Comparison of ENCODE assay signal across 1 cellular context in the genomic region with DNA sequence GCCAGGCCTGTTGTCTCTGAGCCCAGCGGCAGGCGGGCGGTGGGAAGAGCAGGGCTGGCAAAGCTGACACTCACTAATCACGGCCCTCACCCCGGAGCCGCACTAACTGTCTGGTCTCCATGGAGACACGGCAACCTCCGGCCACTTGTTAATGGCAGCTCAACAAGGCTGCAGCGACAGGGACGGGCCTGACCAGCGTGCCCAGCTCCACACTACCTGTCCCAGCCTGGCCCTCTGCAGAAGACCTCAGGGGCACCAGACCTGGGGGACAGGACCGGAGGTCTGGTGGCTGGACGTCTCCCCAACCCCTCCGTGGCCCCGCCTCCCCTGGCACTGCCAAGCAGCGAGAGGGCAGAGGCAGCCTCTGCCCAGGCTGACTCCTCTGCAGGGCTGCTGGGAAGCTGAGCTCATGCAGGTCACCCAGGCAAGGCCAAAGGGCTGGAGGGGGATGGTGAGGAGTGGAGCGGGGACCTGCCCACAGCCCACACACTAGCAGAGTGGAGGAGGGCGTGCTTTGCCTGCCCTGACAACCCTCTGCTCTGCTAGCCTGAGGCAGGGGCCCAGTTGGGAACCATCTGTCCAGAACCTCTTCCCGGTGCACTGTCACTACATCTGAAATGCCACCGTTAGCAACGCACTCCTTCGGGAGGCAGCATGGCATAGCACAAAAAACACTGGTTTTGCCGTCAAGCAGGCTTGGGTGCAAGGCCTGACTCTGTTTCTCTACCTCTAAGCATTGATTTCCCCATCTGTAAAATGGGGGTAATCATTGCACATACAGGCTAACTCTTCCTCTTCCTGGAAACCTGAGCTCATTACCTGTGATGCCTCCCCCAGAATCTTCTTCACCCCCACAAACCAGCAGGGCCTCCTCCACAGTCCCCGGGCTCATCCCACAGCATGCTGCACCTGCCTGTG.
TF ChIP-seq lines count a peak whose summit lies in the region.

No MANE protein-coding gene starts in this region.

TF ChIP-seq in HepG2, 621 proteins besides CTCF, POLR2A, EP300 and RAD21 (continued from another document and continues in another):
- TF ChIP-seq RBM39 (IDR thresholded peaks at IDR 0.05; ENCODE audit: low read depth, low read length, poor library complexity, severe bottlenecking): no peak
- TF ChIP-seq CEBPB (IDR thresholded peaks at IDR 0.05; ENCODE audit: borderline replicate concordance, low read depth, low read length): no peak
- TF ChIP-seq, protein P1, sequence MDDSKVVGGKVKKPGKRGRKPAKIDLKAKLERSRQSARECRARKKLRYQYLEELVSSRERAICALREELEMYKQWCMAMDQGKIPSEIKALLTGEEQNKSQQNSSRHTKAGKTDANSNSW (CRISPR knock-in tag; IDR thresholded peaks at IDR 0.05; ENCODE audit: borderline replicate concordance): no peak
- TF ChIP-seq, protein P2, sequence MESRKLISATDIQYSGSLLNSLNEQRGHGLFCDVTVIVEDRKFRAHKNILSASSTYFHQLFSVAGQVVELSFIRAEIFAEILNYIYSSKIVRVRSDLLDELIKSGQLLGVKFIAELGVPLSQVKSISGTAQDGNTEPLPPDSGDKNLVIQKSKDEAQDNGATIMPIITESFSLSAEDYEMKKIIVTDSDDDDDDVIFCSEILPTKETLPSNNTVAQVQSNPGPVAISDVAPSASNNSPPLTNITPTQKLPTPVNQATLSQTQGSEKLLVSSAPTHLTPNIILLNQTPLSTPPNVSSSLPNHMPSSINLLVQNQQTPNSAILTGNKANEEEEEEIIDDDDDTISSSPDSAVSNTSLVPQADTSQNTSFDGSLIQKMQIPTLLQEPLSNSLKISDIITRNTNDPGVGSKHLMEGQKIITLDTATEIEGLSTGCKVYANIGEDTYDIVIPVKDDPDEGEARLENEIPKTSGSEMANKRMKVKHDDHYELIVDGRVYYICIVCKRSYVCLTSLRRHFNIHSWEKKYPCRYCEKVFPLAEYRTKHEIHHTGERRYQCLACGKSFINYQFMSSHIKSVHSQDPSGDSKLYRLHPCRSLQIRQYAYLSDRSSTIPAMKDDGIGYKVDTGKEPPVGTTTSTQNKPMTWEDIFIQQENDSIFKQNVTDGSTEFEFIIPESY (CRISPR knock-in tag; IDR thresholded peaks at IDR 0.05): no peak
- no peak for TF ChIP-seq MXD4 (CRISPR knock-in tag; IDR thresholded peaks at IDR 0.05)
- no peak for TF ChIP-seq ZSCAN9 (CRISPR knock-in tag; IDR thresholded peaks at IDR 0.05; ENCODE audit: borderline replicate concordance)
- TF ChIP-seq, protein P3, sequence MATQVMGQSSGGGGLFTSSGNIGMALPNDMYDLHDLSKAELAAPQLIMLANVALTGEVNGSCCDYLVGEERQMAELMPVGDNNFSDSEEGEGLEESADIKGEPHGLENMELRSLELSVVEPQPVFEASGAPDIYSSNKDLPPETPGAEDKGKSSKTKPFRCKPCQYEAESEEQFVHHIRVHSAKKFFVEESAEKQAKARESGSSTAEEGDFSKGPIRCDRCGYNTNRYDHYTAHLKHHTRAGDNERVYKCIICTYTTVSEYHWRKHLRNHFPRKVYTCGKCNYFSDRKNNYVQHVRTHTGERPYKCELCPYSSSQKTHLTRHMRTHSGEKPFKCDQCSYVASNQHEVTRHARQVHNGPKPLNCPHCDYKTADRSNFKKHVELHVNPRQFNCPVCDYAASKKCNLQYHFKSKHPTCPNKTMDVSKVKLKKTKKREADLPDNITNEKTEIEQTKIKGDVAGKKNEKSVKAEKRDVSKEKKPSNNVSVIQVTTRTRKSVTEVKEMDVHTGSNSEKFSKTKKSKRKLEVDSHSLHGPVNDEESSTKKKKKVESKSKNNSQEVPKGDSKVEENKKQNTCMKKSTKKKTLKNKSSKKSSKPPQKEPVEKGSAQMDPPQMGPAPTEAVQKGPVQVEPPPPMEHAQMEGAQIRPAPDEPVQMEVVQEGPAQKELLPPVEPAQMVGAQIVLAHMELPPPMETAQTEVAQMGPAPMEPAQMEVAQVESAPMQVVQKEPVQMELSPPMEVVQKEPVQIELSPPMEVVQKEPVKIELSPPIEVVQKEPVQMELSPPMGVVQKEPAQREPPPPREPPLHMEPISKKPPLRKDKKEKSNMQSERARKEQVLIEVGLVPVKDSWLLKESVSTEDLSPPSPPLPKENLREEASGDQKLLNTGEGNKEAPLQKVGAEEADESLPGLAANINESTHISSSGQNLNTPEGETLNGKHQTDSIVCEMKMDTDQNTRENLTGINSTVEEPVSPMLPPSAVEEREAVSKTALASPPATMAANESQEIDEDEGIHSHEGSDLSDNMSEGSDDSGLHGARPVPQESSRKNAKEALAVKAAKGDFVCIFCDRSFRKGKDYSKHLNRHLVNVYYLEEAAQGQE (IDR thresholded peaks at IDR 0.05; ENCODE audit: borderline replicate concordance in 1 of 2, low read depth in 1 of 2, low read length in 2 of 2): no peak
- TF ChIP-seq HNF4A (CRISPR knock-in tag; IDR thresholded peaks at IDR 0.05): peak; percentile 38; the same call in 1 of the 2 replicates
- TF ChIP-seq U2AF1 (optimal IDR thresholded peaks at IDR 0.05; ENCODE audit: low read depth, low read length): no peak
- no peak; the same call in 1 of the 2 replicates for TF ChIP-seq NCOR1 (IDR thresholded peaks at IDR 0.05; ENCODE audit: borderline replicate concordance, low read length)
- no peak for TF ChIP-seq AGO1 (IDR thresholded peaks at IDR 0.05; ENCODE audit: low read depth, low read length, poor library complexity, severe bottlenecking)
- TF ChIP-seq MZF1 (CRISPR knock-in tag; IDR thresholded peaks at IDR 0.05; ENCODE audit: borderline replicate concordance): no peak
- no peak for TF ChIP-seq ZNF17 (CRISPR knock-in tag; IDR thresholded peaks at IDR 0.05)
- TF ChIP-seq ERF (CRISPR knock-in tag; IDR thresholded peaks at IDR 0.05): 0 out of 2 replicates have a peak, but pooled peaks have one; percentile 29
- TF ChIP-seq, protein P4, sequence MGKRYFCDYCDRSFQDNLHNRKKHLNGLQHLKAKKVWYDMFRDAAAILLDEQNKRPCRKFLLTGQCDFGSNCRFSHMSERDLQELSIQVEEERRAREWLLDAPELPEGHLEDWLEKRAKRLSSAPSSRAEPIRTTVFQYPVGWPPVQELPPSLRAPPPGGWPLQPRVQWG (CRISPR knock-in tag; IDR thresholded peaks at IDR 0.05; ENCODE audit: borderline replicate concordance, low read depth): no peak
- TF ChIP-seq ZNF563 (CRISPR knock-in tag; IDR thresholded peaks at IDR 0.05): no peak
- no peak for TF ChIP-seq SSRP1 (CRISPR knock-in tag; IDR thresholded peaks at IDR 0.05)
- TF ChIP-seq ZNF235 (CRISPR knock-in tag; IDR thresholded peaks at IDR 0.05; ENCODE audit: borderline replicate concordance): no peak
- no peak for TF ChIP-seq HNRNPUL1 (IDR thresholded peaks at IDR 0.05; ENCODE audit: low read depth, low read length)
- no peak for TF ChIP-seq ZNF230 (CRISPR knock-in tag; IDR thresholded peaks at IDR 0.05)
- TF ChIP-seq SAP130 (CRISPR knock-in tag; IDR thresholded peaks at IDR 0.05; ENCODE audit: low read depth): peak; percentile 46
- no peak for TF ChIP-seq MEF2D (CRISPR knock-in tag; IDR thresholded peaks at IDR 0.05)
- TF ChIP-seq, protein P5, sequence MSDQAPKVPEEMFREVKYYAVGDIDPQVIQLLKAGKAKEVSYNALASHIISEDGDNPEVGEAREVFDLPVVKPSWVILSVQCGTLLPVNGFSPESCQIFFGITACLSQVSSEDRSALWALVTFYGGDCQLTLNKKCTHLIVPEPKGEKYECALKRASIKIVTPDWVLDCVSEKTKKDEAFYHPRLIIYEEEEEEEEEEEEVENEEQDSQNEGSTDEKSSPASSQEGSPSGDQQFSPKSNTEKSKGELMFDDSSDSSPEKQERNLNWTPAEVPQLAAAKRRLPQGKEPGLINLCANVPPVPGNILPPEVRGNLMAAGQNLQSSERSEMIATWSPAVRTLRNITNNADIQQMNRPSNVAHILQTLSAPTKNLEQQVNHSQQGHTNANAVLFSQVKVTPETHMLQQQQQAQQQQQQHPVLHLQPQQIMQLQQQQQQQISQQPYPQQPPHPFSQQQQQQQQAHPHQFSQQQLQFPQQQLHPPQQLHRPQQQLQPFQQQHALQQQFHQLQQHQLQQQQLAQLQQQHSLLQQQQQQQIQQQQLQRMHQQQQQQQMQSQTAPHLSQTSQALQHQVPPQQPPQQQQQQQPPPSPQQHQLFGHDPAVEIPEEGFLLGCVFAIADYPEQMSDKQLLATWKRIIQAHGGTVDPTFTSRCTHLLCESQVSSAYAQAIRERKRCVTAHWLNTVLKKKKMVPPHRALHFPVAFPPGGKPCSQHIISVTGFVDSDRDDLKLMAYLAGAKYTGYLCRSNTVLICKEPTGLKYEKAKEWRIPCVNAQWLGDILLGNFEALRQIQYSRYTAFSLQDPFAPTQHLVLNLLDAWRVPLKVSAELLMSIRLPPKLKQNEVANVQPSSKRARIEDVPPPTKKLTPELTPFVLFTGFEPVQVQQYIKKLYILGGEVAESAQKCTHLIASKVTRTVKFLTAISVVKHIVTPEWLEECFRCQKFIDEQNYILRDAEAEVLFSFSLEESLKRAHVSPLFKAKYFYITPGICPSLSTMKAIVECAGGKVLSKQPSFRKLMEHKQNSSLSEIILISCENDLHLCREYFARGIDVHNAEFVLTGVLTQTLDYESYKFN (CRISPR knock-in tag; conservative IDR thresholded peaks at IDR 0.05): 0 out of 2 replicates have a peak, but pooled peaks have one; percentile 15
- no peak for TF ChIP-seq PAX8 (CRISPR knock-in tag; IDR thresholded peaks at IDR 0.05; ENCODE audit: borderline replicate concordance)
- TF ChIP-seq CENPX (CRISPR knock-in tag; IDR thresholded peaks at IDR 0.05): no peak
- TF ChIP-seq, protein P6, sequence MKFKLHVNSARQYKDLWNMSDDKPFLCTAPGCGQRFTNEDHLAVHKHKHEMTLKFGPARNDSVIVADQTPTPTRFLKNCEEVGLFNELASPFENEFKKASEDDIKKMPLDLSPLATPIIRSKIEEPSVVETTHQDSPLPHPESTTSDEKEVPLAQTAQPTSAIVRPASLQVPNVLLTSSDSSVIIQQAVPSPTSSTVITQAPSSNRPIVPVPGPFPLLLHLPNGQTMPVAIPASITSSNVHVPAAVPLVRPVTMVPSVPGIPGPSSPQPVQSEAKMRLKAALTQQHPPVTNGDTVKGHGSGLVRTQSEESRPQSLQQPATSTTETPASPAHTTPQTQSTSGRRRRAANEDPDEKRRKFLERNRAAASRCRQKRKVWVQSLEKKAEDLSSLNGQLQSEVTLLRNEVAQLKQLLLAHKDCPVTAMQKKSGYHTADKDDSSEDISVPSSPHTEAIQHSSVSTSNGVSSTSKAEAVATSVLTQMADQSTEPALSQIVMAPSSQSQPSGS (CRISPR knock-in tag; IDR thresholded peaks at IDR 0.05): no peak
- TF ChIP-seq HMG20A (CRISPR knock-in tag; IDR thresholded peaks at IDR 0.05; ENCODE audit: borderline replicate concordance): no peak
- TF ChIP-seq RBM22 (optimal IDR thresholded peaks at IDR 0.05; ENCODE audit: low read length): no peak
- TF ChIP-seq CC2D1A (CRISPR knock-in tag; IDR thresholded peaks at IDR 0.05): no peak
- no peak for TF ChIP-seq ATF7-NPFF (CRISPR knock-in tag; IDR thresholded peaks at IDR 0.05; ENCODE audit: low read depth)
- TF ChIP-seq, protein P7, sequence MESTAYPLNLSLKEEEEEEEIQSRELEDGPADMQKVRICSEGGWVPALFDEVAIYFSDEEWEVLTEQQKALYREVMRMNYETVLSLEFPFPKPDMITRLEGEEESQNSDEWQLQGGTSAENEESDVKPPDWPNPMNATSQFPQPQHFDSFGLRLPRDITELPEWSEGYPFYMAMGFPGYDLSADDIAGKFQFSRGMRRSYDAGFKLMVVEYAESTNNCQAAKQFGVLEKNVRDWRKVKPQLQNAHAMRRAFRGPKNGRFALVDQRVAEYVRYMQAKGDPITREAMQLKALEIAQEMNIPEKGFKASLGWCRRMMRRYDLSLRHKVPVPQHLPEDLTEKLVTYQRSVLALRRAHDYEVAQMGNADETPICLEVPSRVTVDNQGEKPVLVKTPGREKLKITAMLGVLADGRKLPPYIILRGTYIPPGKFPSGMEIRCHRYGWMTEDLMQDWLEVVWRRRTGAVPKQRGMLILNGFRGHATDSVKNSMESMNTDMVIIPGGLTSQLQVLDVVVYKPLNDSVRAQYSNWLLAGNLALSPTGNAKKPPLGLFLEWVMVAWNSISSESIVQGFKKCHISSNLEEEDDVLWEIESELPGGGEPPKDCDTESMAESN (CRISPR knock-in tag; conservative IDR thresholded peaks at IDR 0.05): no peak
- 0 out of 2 replicates have a peak, but pooled peaks have one; percentile 49 for TF ChIP-seq KMT2B (CRISPR knock-in tag; IDR thresholded peaks at IDR 0.05)
- peak; percentile 27; the same call in 1 of the 2 replicates for TF ChIP-seq RFX1 (IDR thresholded peaks at IDR 0.05)
- TF ChIP-seq KDM1A (CRISPR knock-in tag; IDR thresholded peaks at IDR 0.05): no peak
- TF ChIP-seq, protein P8, sequence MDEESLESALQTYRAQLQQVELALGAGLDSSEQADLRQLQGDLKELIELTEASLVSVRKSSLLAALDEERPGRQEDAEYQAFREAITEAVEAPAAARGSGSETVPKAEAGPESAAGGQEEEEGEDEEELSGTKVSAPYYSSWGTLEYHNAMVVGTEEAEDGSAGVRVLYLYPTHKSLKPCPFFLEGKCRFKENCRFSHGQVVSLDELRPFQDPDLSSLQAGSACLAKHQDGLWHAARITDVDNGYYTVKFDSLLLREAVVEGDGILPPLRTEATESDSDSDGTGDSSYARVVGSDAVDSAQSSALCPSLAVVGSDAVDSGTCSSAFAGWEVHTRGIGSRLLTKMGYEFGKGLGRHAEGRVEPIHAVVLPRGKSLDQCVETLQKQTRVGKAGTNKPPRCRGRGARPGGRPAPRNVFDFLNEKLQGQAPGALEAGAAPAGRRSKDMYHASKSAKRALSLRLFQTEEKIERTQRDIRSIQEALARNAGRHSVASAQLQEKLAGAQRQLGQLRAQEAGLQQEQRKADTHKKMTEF (CRISPR knock-in tag; IDR thresholded peaks at IDR 0.05): no peak; the same call in 1 of the 2 replicates
- TF ChIP-seq RXRA (CRISPR knock-in tag; IDR thresholded peaks at IDR 0.05): no peak
- no peak for TF ChIP-seq SOX6 (IDR thresholded peaks at IDR 0.05)
- no peak for TF ChIP-seq SOX6 (CRISPR knock-in tag; IDR thresholded peaks at IDR 0.05)
- no peak for TF ChIP-seq ZNF816 (CRISPR knock-in tag; IDR thresholded peaks at IDR 0.05; ENCODE audit: borderline replicate concordance)
- TF ChIP-seq MBNL3 (CRISPR knock-in tag; conservative IDR thresholded peaks at IDR 0.05): no peak
- TF ChIP-seq, protein P9, sequence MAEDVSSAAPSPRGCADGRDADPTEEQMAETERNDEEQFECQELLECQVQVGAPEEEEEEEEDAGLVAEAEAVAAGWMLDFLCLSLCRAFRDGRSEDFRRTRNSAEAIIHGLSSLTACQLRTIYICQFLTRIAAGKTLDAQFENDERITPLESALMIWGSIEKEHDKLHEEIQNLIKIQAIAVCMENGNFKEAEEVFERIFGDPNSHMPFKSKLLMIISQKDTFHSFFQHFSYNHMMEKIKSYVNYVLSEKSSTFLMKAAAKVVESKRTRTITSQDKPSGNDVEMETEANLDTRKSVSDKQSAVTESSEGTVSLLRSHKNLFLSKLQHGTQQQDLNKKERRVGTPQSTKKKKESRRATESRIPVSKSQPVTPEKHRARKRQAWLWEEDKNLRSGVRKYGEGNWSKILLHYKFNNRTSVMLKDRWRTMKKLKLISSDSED (CRISPR knock-in tag; IDR thresholded peaks at IDR 0.05): no peak
- TF ChIP-seq ZBTB3 (CRISPR knock-in tag; IDR thresholded peaks at IDR 0.05; ENCODE audit: borderline replicate concordance, low read depth): no peak
- TF ChIP-seq, protein P10, sequence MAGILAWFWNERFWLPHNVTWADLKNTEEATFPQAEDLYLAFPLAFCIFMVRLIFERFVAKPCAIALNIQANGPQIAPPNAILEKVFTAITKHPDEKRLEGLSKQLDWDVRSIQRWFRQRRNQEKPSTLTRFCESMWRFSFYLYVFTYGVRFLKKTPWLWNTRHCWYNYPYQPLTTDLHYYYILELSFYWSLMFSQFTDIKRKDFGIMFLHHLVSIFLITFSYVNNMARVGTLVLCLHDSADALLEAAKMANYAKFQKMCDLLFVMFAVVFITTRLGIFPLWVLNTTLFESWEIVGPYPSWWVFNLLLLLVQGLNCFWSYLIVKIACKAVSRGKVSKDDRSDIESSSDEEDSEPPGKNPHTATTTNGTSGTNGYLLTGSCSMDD (CRISPR knock-in tag; IDR thresholded peaks at IDR 0.05): no peak
